Comparison of ENCODE assay signal across 1 cellular context in genomic region chr2:218395826-218396687, GRCh38.
TF ChIP-seq lines count a peak whose summit lies in the region.

No MANE protein-coding gene starts in this region.

TF ChIP-seq in HepG2, 621 proteins besides CTCF, POLR2A, EP300 and RAD21 (continued from another document and continues in another):
- TF ChIP-seq ZFP41 (CRISPR knock-in tag; IDR thresholded peaks at IDR 0.05; ENCODE audit: borderline replicate concordance) (no peak; the same call in 1 of the 2 replicates), ZNF878 (CRISPR knock-in tag; IDR thresholded peaks at IDR 0.05) (peak; percentile 96; the same call in 1 of the 2 replicates), SIN3A (IDR thresholded peaks at IDR 0.05; ENCODE audit: borderline replicate concordance, low read depth, low read length) (peak; percentile 64; the same call in 1 of the 2 replicates), MAF1 (CRISPR knock-in tag; IDR thresholded peaks at IDR 0.05; ENCODE audit: borderline replicate concordance) (no peak; the same call in 1 of the 2 replicates), HNF4A (CRISPR knock-in tag; IDR thresholded peaks at IDR 0.05) (peak; percentile 59; the same call in 1 of the 2 replicates), KLF12 (CRISPR knock-in tag; IDR thresholded peaks at IDR 0.05; ENCODE audit: borderline replicate concordance) (peak; percentile 52; the same call in 1 of the 2 replicates), ZNF460 (CRISPR knock-in tag; IDR thresholded peaks at IDR 0.05; ENCODE audit: borderline replicate concordance) (peak; percentile 68; the same call in 1 of the 2 replicates), SRSF1 (optimal IDR thresholded peaks at IDR 0.05; ENCODE audit: low read depth, low read length) (peak; percentile 42), DPF2 (CRISPR knock-in tag; IDR thresholded peaks at IDR 0.05; ENCODE audit: borderline replicate concordance, low read depth) (no peak), CEBPG (CRISPR knock-in tag; IDR thresholded peaks at IDR 0.05) (no peak; the same call in 1 of the 2 replicates), MIER2 (CRISPR knock-in tag; IDR thresholded peaks at IDR 0.05) (peak; percentile 52; the same call in 1 of the 2 replicates), CEBPZ (IDR thresholded peaks at IDR 0.05; ENCODE audit: low read length) (no peak), ZNF839 (CRISPR knock-in tag; IDR thresholded peaks at IDR 0.05; ENCODE audit: borderline replicate concordance) (no peak), ZZZ3 (CRISPR knock-in tag; IDR thresholded peaks at IDR 0.05; ENCODE audit: borderline replicate concordance) (peak; percentile 91), RXRA (CRISPR knock-in tag; IDR thresholded peaks at IDR 0.05) (peak; percentile 90), TIGD3 (CRISPR knock-in tag; IDR thresholded peaks at IDR 0.05; ENCODE audit: borderline replicate concordance) (peak; percentile 95), THYN1 (CRISPR knock-in tag; IDR thresholded peaks at IDR 0.05; ENCODE audit: borderline replicate concordance, low read depth) (no peak), NCOA1 (CRISPR knock-in tag; IDR thresholded peaks at IDR 0.05) (peak; percentile 75; the same call in 1 of the 2 replicates), ZNF33A (CRISPR knock-in tag; IDR thresholded peaks at IDR 0.05; ENCODE audit: borderline replicate concordance) (peak; percentile 63; the same call in 1 of the 2 replicates), ZNF788 (CRISPR knock-in tag; IDR thresholded peaks at IDR 0.05; ENCODE audit: borderline replicate concordance) (peak; percentile 88; the same call in 1 of the 2 replicates), ZNF20 (CRISPR knock-in tag; IDR thresholded peaks at IDR 0.05) (peak; percentile 88; the same call in 1 of the 2 replicates), ZSCAN5A (CRISPR knock-in tag; IDR thresholded peaks at IDR 0.05; ENCODE audit: borderline replicate concordance) (no peak), YY1 (IDR thresholded peaks at IDR 0.05; ENCODE audit: insufficient read depth, insufficient replicate concordance, low read depth, low read length) (peak; percentile 91), SP140L (CRISPR knock-in tag; IDR thresholded peaks at IDR 0.05; ENCODE audit: borderline replicate concordance) (0 out of 2 replicates have a peak, but pooled peaks have one; percentile 53), PLRG1 (conservative IDR thresholded peaks at IDR 0.05) (no peak), ZNF709 (CRISPR knock-in tag; IDR thresholded peaks at IDR 0.05) (peak; percentile 89), SRSF9 (IDR thresholded peaks at IDR 0.05; ENCODE audit: borderline replicate concordance, insufficient read depth, low read depth, low read length, poor library complexity, severe bottlenecking) (no peak), ZNF260 (CRISPR knock-in tag; IDR thresholded peaks at IDR 0.05; ENCODE audit: borderline replicate concordance, low read depth) (no peak), ARNT (IDR thresholded peaks at IDR 0.05) (no peak), RFX3 (CRISPR knock-in tag; IDR thresholded peaks at IDR 0.05) (peak; percentile 40; the same call in 1 of the 2 replicates), STAG1 (CRISPR knock-in tag; IDR thresholded peaks at IDR 0.05) (peak; percentile 86), ZNF589 (CRISPR knock-in tag; conservative IDR thresholded peaks at IDR 0.05) (no peak), STAT6 (CRISPR knock-in tag; IDR thresholded peaks at IDR 0.05; ENCODE audit: borderline replicate concordance) (0 out of 2 replicates have a peak, but pooled peaks have one; percentile 17), RBM39 (IDR thresholded peaks at IDR 0.05; ENCODE audit: low read depth, low read length, poor library complexity, severe bottlenecking) (peak; percentile 94)
- TF ChIP-seq, protein P1, sequence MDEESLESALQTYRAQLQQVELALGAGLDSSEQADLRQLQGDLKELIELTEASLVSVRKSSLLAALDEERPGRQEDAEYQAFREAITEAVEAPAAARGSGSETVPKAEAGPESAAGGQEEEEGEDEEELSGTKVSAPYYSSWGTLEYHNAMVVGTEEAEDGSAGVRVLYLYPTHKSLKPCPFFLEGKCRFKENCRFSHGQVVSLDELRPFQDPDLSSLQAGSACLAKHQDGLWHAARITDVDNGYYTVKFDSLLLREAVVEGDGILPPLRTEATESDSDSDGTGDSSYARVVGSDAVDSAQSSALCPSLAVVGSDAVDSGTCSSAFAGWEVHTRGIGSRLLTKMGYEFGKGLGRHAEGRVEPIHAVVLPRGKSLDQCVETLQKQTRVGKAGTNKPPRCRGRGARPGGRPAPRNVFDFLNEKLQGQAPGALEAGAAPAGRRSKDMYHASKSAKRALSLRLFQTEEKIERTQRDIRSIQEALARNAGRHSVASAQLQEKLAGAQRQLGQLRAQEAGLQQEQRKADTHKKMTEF (CRISPR knock-in tag; IDR thresholded peaks at IDR 0.05), result peak; percentile 96
- TF ChIP-seq, protein P2, sequence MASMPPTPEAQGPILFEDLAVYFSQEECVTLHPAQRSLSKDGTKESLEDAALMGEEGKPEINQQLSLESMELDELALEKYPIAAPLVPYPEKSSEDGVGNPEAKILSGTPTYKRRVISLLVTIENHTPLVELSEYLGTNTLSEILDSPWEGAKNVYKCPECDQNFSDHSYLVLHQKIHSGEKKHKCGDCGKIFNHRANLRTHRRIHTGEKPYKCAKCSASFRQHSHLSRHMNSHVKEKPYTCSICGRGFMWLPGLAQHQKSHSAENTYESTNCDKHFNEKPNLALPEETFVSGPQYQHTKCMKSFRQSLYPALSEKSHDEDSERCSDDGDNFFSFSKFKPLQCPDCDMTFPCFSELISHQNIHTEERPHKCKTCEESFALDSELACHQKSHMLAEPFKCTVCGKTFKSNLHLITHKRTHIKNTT (CRISPR knock-in tag; IDR thresholded peaks at IDR 0.05), result no peak
- TF ChIP-seq, protein P3, sequence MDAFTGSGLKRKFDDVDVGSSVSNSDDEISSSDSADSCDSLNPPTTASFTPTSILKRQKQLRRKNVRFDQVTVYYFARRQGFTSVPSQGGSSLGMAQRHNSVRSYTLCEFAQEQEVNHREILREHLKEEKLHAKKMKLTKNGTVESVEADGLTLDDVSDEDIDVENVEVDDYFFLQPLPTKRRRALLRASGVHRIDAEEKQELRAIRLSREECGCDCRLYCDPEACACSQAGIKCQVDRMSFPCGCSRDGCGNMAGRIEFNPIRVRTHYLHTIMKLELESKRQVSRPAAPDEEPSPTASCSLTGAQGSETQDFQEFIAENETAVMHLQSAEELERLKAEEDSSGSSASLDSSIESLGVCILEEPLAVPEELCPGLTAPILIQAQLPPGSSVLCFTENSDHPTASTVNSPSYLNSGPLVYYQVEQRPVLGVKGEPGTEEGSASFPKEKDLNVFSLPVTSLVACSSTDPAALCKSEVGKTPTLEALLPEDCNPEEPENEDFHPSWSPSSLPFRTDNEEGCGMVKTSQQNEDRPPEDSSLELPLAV (CRISPR knock-in tag; conservative IDR thresholded peaks at IDR 0.05; ENCODE audit: low read depth), result no peak
- TF ChIP-seq, protein P4, sequence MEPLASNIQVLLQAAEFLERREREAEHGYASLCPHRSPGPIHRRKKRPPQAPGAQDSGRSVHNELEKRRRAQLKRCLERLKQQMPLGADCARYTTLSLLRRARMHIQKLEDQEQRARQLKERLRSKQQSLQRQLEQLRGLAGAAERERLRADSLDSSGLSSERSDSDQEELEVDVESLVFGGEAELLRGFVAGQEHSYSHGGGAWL (CRISPR knock-in tag; IDR thresholded peaks at IDR 0.05), result peak; percentile 25; the same call in 1 of the 2 replicates
- TF ChIP-seq, protein P5, sequence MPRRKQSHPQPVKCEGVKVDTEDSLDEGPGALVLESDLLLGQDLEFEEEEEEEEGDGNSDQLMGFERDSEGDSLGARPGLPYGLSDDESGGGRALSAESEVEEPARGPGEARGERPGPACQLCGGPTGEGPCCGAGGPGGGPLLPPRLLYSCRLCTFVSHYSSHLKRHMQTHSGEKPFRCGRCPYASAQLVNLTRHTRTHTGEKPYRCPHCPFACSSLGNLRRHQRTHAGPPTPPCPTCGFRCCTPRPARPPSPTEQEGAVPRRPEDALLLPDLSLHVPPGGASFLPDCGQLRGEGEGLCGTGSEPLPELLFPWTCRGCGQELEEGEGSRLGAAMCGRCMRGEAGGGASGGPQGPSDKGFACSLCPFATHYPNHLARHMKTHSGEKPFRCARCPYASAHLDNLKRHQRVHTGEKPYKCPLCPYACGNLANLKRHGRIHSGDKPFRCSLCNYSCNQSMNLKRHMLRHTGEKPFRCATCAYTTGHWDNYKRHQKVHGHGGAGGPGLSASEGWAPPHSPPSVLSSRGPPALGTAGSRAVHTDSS (CRISPR knock-in tag; conservative IDR thresholded peaks at IDR 0.05), result no peak
- TF ChIP-seq, protein P6, sequence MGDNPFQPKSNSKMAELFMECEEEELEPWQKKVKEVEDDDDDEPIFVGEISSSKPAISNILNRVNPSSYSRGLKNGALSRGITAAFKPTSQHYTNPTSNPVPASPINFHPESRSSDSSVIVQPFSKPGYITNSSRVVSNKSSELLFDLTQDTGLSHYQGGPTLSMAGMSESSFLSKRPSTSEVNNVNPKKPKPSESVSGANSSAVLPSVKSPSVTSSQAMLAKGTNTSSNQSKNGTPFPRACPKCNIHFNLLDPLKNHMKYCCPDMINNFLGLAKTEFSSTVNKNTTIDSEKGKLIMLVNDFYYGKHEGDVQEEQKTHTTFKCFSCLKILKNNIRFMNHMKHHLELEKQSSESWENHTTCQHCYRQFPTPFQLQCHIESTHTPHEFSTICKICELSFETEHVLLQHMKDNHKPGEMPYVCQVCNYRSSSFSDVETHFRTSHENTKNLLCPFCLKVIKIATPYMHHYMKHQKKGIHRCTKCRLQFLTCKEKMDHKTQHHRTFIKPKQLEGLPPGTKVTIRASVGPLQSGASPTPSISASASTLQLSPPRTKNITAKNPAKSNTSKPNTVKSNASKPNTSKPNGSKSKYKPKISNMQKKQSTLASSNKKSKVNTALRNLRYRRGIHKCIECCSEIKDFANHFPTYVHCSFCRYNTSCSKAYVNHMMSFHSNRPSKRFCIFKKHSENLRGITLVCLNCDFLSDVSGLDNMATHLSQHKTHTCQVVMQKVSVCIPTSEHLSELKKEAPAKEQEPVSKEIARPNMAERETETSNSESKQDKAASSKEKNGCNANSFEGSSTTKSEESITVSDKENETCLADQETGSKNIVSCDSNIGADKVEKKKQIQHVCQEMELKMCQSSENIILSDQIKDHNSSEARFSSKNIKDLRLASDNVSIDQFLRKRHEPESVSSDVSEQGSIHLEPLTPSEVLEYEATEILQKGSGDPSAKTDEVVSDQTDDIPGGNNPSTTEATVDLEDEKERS (CRISPR knock-in tag; IDR thresholded peaks at IDR 0.05), result peak; percentile 97
